In the genomic region with DNA sequence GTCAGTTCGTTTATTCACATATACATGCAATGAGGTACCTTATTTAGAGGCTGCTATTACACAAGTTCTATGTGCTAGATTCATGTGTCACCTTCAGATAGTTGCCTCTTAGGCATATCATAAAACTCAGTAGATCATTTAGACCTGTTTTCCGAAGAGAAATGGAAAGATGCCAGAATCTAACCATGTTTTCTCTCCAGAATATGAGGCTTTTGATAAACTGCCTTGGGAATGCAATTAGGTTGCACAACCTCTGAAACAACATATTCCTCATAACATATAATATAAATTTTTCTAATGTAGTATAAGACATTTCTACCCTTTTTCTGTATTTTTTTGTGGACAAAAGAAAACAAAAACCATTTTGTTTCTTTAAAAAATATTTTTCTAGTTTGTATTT, we compare ENCODE assay signal across 27 cellular contexts.
"Had no signal": no experiment of that assay in that cellular context is flagged by ENCODE, and none has a peak within 500 bp of the region (broad histone marks: within the 10 kb centered on the region; RNA-seq: fewer than 3 reads in every experiment).

No MANE protein-coding gene starts in this region.

- DNase-seq: activated B cell treated with CpG ODN at 0.5 μM for 24 hours; activated CD4-positive, alpha-beta T cell treated with anti-CD3 and anti-CD28 coated beads, Interleukin-2, amount 50 U/mL, for 1 hour; activated CD8-positive, alpha-beta memory T cell treated with anti-CD3 and anti-CD28 coated beads, Interleukin-2, amount 10 ng/mL, durations not matched to agents 7 days and 5 days; activated CD8-positive, alpha-beta T cell treated with anti-CD3 and anti-CD28 coated beads, Interleukin-2, amount 10 ng/mL, durations not matched to agents 7 days and 5 days; activated effector memory CD4-positive, alpha-beta T cell treated with Interleukin-2 at 50 U/mL for 16 hours; activated naive CD4-positive, alpha-beta T cell treated with Interleukin-2 at 50 U/mL for 16 hours; activated naive CD8-positive, alpha-beta T cell treated with anti-CD3 and anti-CD28 coated beads for 36 hours; activated T-cell treated with anti-CD3 and anti-CD28 coated beads for 4 hours; amniotic stem cell; central memory CD4-positive, alpha-beta T cell; effector CD8-positive, alpha-beta T cell; esophagus squamous epithelium; foreskin fibroblast; left lung; lower lobe of right lung; mesenchymal stem cell; naive thymus-derived CD8-positive, alpha-beta T cell; nucleus accumbens; pancreas; stimulated activated CD4-positive, alpha-beta T cell treated with anti-CD3 and anti-CD28 coated beads, Interleukin-2, amount 100 ng/mL, for 24 hours; stimulated activated naive B cell treated with anti-CD40 and anti-IgM and Interleukin-4, amounts not matched to agents 10 μg/mL and 1 μg/mL and 100 μg/mL, for 72 hours; T-helper 1 cell; testis; transverse colon had no signal

- H3K27ac ChIP-seq: epithelial cell of prostate, esophagus squamous epithelium, left lung, lower lobe of right lung, pancreas, prostate gland, testis, transverse colon had no signal

- H3K4me3 ChIP-seq: esophagus squamous epithelium, left lung, lower lobe of right lung, pancreas, prostate gland, smooth muscle cell, testis, transverse colon had no signal
